8 cellular contexts compared by ENCODE assay signal in genomic region chr12:27523305-27523641, GRCh38. TPM values are rescaled to one million over a fixed set of nuclear protein-coding genes. Genes with fewer than 3 reads are reported as not detected.
DNase-seq lines count a peak whose midpoint lies in the region; ATAC-seq, FAIRE-seq and TF ChIP-seq lines count a peak whose summit lies in the region.

No MANE protein-coding gene starts in this region.

- no peaks in the 10 kb centered on the region for H3K36me3 Mint-ChIP-seq in brain

- H3K9ac ChIP-seq in BLaER1 (peak overlapping the region; percentile 81), mucosa of rectum (ENCODE audit: low read depth in 1 of 2, low read length in 2 of 2) (peak overlapping the region; percentile 85 to 92)

- H3K27me3 ChIP-seq in BLaER1 (no peaks in the 10 kb centered on the region), mucosa of rectum (ENCODE audit: control insufficient read depth in 2 of 2, insufficient read depth in 2 of 2, low read length in 2 of 2) (peaks cover 0 to 4% of the 10 kb centered on the region in 2 donors)

- H3K27ac Mint-ChIP-seq in brain, result peak overlapping the region; percentile 87 to 97 (median 97)

- H3K9me3 Mint-ChIP-seq in brain, result peaks cover 0 to 4% (median 0%) of the 10 kb centered on the region in 5 experiments

- ATAC-seq in HG03571 (IDR thresholded peaks at IDR 0.05; ENCODE audit: unreplicated experiment), result peak; percentile 3
- ATAC-seq in HG02840 (IDR thresholded peaks at IDR 0.05; ENCODE audit: low FRiP score, unreplicated experiment), result no peak
- no peak for ATAC-seq in activated CD4-positive, CD25-positive, alpha-beta regulatory T cell treated with anti-CD3 and anti-CD28 coated beads, Interleukin-2, amount 50 U/mL, for 24 hours

- peak overlapping the region; percentile 79 for H3K27ac ChIP-seq in BLaER1
- H3K27ac ChIP-seq in mucosa of rectum (ENCODE audit: low read depth in 2 of 2, low read length in 2 of 2), result peak overlapping the region; percentile 90

- peaks cover 19% of the 10 kb centered on the region for H3K27me3 Mint-ChIP-seq in brain

- H4K20me1 ChIP-seq in BLaER1, result no peaks in the 10 kb centered on the region

- no peak for TF ChIP-seq CTCF in brain (conservative IDR thresholded peaks at IDR 0.05)

- H3K4me3 ChIP-seq in BLaER1 (peak overlapping the region; percentile 84), mucosa of rectum (ENCODE audit: low read length in 2 of 2) (peak overlapping the region; percentile 87 to 94)

- peak overlapping the region; percentile 84 for H3K4me2 ChIP-seq in BLaER1

- H3K36me3 ChIP-seq in BLaER1, result no peaks in the 10 kb centered on the region
- H3K36me3 ChIP-seq in mucosa of rectum (ENCODE audit: control insufficient read depth in 2 of 2, insufficient read depth in 2 of 2, low read length in 2 of 2), result no peaks in the 10 kb centered on the region

- H3K9me3 ChIP-seq in BLaER1 (no peaks in the 10 kb centered on the region), mucosa of rectum (ENCODE audit: control insufficient read depth in 2 of 2, low read length in 2 of 2) (no peaks in the 10 kb centered on the region)

- H3K4me1 ChIP-seq in BLaER1 (peaks cover 50% of the 10 kb centered on the region), mucosa of rectum (ENCODE audit: control insufficient read depth in 2 of 2, insufficient read depth in 2 of 2, low read length in 2 of 2) (peaks cover 0 to 6% of the 10 kb centered on the region in 2 donors)

- peaks cover 76% of the 10 kb centered on the region for H3K4me1 Mint-ChIP-seq in brain

- DNase-seq in GM19239 (ENCODE audit: insufficient read length, low spot score) (no peak), HT-29 (ENCODE audit: low spot score) (no peak)

- H3K4me3 Mint-ChIP-seq in brain, result peak overlapping the region; percentile 89 to 93 (median 90)

- peak; percentile 33 for FAIRE-seq in GM19239 (lab: Jason Lieb, UNC)

RNA-seq across cellular contexts. Expression of gene PPFIBP1, which starts 0.7 kb away (rescaled TPM):
- 7.9 TPM for polyA plus RNA-seq in brain (ENCODE audit: insufficient read depth, low read depth, low replicate concordance)
- total RNA-seq in HT-29 (2014; rRNA removed; shearing (Covaris generic)), result 17.6 and 18.4 TPM in 2 replicates
